8 cellular contexts compared by ENCODE assay signal in the genomic region with DNA sequence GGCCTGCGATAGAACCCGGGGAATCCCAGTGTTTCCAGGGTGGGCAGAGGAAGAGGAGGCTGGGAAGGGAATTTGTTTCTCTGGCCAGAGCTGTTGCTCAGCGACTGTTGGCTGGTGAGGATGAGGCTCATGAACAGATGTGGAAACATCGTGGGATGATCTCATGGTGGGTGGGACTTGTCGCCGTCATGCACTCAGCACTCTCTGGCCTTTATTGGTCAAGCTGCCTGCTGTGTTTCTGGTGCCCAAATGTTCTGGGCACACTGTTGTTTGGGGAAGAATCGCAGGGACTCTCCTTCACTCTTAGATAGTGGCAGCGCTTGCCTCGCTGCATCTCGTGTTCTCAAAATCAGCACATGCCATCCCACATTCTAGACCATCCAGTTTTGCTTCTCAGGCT.
A peak's percentile ranks its signal among the peaks of the same experiment; 100 is the strongest.
DNase-seq lines count a peak whose midpoint lies in the region; ATAC-seq, FAIRE-seq and TF ChIP-seq lines count a peak whose summit lies in the region.

No MANE protein-coding gene starts in this region.

- no peak for TF ChIP-seq POLR2A in H54 (IDR thresholded peaks at IDR 0.05; ENCODE audit: low read depth, low read length)

- H3K9me3 ChIP-seq in right cardiac atrium (ENCODE audit: control insufficient read depth, low read length): no peaks in the 10 kb centered on the region

- 40% methylated on average over 10 of the region's 10 CpGs for whole genome bisulfite sequencing in right cardiac atrium

- H3K27me3 Mint-ChIP-seq in activated CD4-positive, alpha-beta T cell treated with anti-CD3 and anti-CD28 coated beads, Interleukin-2, amount 10 ng/mL, durations not matched to agents 24 days and 14 days: peaks cover 15% of the 10 kb centered on the region

- no peaks in the 10 kb centered on the region for H3K27me3 ChIP-seq in right cardiac atrium (ENCODE audit: control insufficient read depth, insufficient read depth)

- no peak overlapping the region for H3K4me3 Mint-ChIP-seq in activated CD4-positive, alpha-beta T cell treated with anti-CD3 and anti-CD28 coated beads, Interleukin-2, amount 10 ng/mL, durations not matched to agents 24 days and 14 days

- H3K27ac Mint-ChIP-seq in activated CD4-positive, alpha-beta T cell treated with anti-CD3 and anti-CD28 coated beads, Interleukin-2, amount 10 ng/mL, durations not matched to agents 24 days and 14 days: no peak overlapping the region

- DNase-seq in H54 (ENCODE audit: insufficient read length, low spot score) (peak; percentile 64), amygdala (lab: John Stamatoyannopoulos, UW) (peak in 53 of 56 donors; percentile 22 to 94 (median 78)), right cardiac atrium (peak; percentile 81 to 90 (median 83)), NCI-H2107 (lab: John Stamatoyannopoulos, UW) (no peak)
- no peak for DNase-seq in activated CD4-positive, alpha-beta T cell treated with anti-CD3 and anti-CD28 coated beads, Interleukin-2, amount 10 ng/mL, durations not matched to agents 24 days and 14 days

- H3K36me3 Mint-ChIP-seq in activated CD4-positive, alpha-beta T cell treated with anti-CD3 and anti-CD28 coated beads, Interleukin-2, amount 10 ng/mL, durations not matched to agents 24 days and 14 days (ENCODE audit: low read depth): no peaks in the 10 kb centered on the region

- no peak overlapping the region for H3K4me3 ChIP-seq in right cardiac atrium (ENCODE audit: low read length)
- H3K4me3 ChIP-seq in skin epidermis: no peak overlapping the region

- intact Hi-C loops in right cardiac atrium (cut with DNase I): no loop called here
- intact Hi-C loops in activated CD4-positive, alpha-beta T cell treated with anti-CD3 and anti-CD28 coated beads, Interleukin-2, amount 10 ng/mL, durations not matched to agents 24 days and 14 days (cut with micrococcal nuclease): no loop called here

- no peaks in the 10 kb centered on the region for H3K4me1 Mint-ChIP-seq in activated CD4-positive, alpha-beta T cell treated with anti-CD3 and anti-CD28 coated beads, Interleukin-2, amount 10 ng/mL, durations not matched to agents 24 days and 14 days

- H3K9me3 Mint-ChIP-seq in activated CD4-positive, alpha-beta T cell treated with anti-CD3 and anti-CD28 coated beads, Interleukin-2, amount 10 ng/mL, durations not matched to agents 24 days and 14 days: no peaks in the 10 kb centered on the region

- H3K4me1 ChIP-seq in right cardiac atrium (ENCODE audit: control insufficient read depth, insufficient read depth, low read length): peaks cover 16% of the 10 kb centered on the region

- peak; percentile 27 for FAIRE-seq in H54 (lab: Jason Lieb, UNC)

- ATAC-seq in right cardiac atrium: peak; percentile 88 to 89
- ATAC-seq in HG02759 (IDR thresholded peaks at IDR 0.05; ENCODE audit: unreplicated experiment): no peak
- no peak for ATAC-seq in GM18517 (IDR thresholded peaks at IDR 0.05; ENCODE audit: unreplicated experiment)

- peak overlapping the region; percentile 63 for H3K27ac ChIP-seq in right cardiac atrium (ENCODE audit: low read length)
- peak overlapping the region in 11 of 21 experiments; percentile 7 to 76 (median 43) for H3K27ac ChIP-seq in skin epidermis

Comparison
In these comparisons a context has a peak if more than half of its experiments do, and no peak if none do; other contexts are left out.
1. DNase-seq: peak in H54 (single experiment), amygdala (53 of 56) and right cardiac atrium (3 of 3); none in activated CD4-positive, alpha-beta T cell treated with anti-CD3 and anti-CD28 coated beads, Interleukin-2, amount 10 ng/mL, durations not matched to agents 24 days and 14 days (single experiment) and NCI-H2107 (single experiment).
2. ATAC-seq: peak in right cardiac atrium (2 of 2); none in HG02759 (single experiment) and GM18517 (single experiment).